1 cellular context compared by ENCODE assay signal in genomic region chr3:194332858-194333211, GRCh38.
TF ChIP-seq lines count a peak whose summit lies in the region.

No MANE protein-coding gene starts in this region.

TF ChIP-seq in HepG2, 621 proteins besides CTCF, POLR2A, EP300 and RAD21 (continued from another document):
- TF ChIP-seq ZNF414 (CRISPR knock-in tag; IDR thresholded peaks at IDR 0.05) (peak; percentile 10; the same call in 1 of the 2 replicates), BRD4 (CRISPR knock-in tag; IDR thresholded peaks at IDR 0.05) (peak; percentile 41; the same call in 1 of the 2 replicates), NR2F6 (IDR thresholded peaks at IDR 0.05) (peak; percentile 89), NR2F6 (CRISPR knock-in tag; IDR thresholded peaks at IDR 0.05) (peak; percentile 79), WIZ (CRISPR knock-in tag; IDR thresholded peaks at IDR 0.05) (no peak), U2AF2 (IDR thresholded peaks at IDR 0.05; ENCODE audit: low read depth, low read length) (no peak), ZBTB43 (CRISPR knock-in tag; conservative IDR thresholded peaks at IDR 0.05) (peak; percentile 0; the same call in 1 of the 2 replicates), ZNF850 (CRISPR knock-in tag; conservative IDR thresholded peaks at IDR 0.05) (no peak), JUNB (CRISPR knock-in tag; IDR thresholded peaks at IDR 0.05; ENCODE audit: borderline replicate concordance) (no peak)
TF ChIP-seq in HepG2: peak in this region for 41.
